In genomic region chr1:183443025-183443424, GRCh38 we compare ENCODE assay signal across 19 cellular contexts. TPM values are rescaled to one million over a fixed set of nuclear protein-coding genes. Genes with fewer than 3 reads are reported as not detected.
DNase-seq lines count a peak whose midpoint lies in the region; ATAC-seq and TF ChIP-seq lines count a peak whose summit lies in the region.
"Had no signal": no experiment of that assay in that cellular context is flagged by ENCODE, and none has a peak within 500 bp of the region (broad histone marks: within the 10 kb centered on the region; RNA-seq: fewer than 3 reads in every experiment).

No MANE protein-coding gene starts in this region.

- ATAC-seq in WTC11 = no peak
- ATAC-seq: activated naive CD8-positive, alpha-beta T cell treated with anti-CD3 and anti-CD28 coated beads, Interleukin-2, amount 50 U/mL, for 24 hours; natural killer cell treated with Interleukin-12 subunit alpha and Interleukin-12 subunit beta and Interleukin-15 and Interleukin-18, amount 100 ng/mL, for 72 hours had no signal

- POLR2A ChIA-PET in WTC11 (lab: Charles Lee) = no interaction called here

- H3K27ac Mint-ChIP-seq in WTC11 = no peak overlapping the region
- H3K27ac Mint-ChIP-seq: activated naive CD8-positive, alpha-beta T cell treated with anti-CD3 and anti-CD28 coated beads, Interleukin-2, amount 50 U/mL, for 24 hours; memory B cell; natural killer cell treated with Interleukin-12 subunit alpha and Interleukin-12 subunit beta and Interleukin-15 and Interleukin-18, amount 100 ng/mL, for 72 hours had no signal

- H3K4me1 Mint-ChIP-seq in WTC11 = peaks cover 8% of the 10 kb centered on the region; the same call in 1 of the 2 replicates
- H3K4me1 Mint-ChIP-seq: activated naive CD8-positive, alpha-beta T cell treated with anti-CD3 and anti-CD28 coated beads, Interleukin-2, amount 50 U/mL, for 24 hours; memory B cell had no signal

- no peaks in the 10 kb centered on the region for H3K27me3 Mint-ChIP-seq in WTC11 (ENCODE audit: low read depth)

- TF ChIP-seq CTCF in WTC11 (IDR thresholded peaks at IDR 0.05) = no peak

- no peak for TF ChIP-seq POLR2A in erythroblast (IDR thresholded peaks at IDR 0.05; ENCODE audit: low read length)

- H3K36me3 Mint-ChIP-seq in WTC11 = no peaks in the 10 kb centered on the region
- H3K36me3 Mint-ChIP-seq: memory B cell; natural killer cell treated with Interleukin-12 subunit alpha and Interleukin-12 subunit beta and Interleukin-15 and Interleukin-18, amount 100 ng/mL, for 72 hours had no signal

- CTCF ChIA-PET in WTC11 (lab: Charles Lee) = no interaction called here

- H3K4me3 Mint-ChIP-seq in WTC11 = no peak overlapping the region
- H3K4me3 Mint-ChIP-seq: activated naive CD8-positive, alpha-beta T cell treated with anti-CD3 and anti-CD28 coated beads, Interleukin-2, amount 50 U/mL, for 24 hours; memory B cell; natural killer cell treated with Interleukin-12 subunit alpha and Interleukin-12 subunit beta and Interleukin-15 and Interleukin-18, amount 100 ng/mL, for 72 hours had no signal

- DNase-seq in HCEC 1CT (peak; percentile 32), NCI-H2171 treated with DMSO at 0.1 percent for 48 hours (lab: John Stamatoyannopoulos, UW) (peak; percentile 84), cerebellum (ENCODE audit: low spot score) (peak; percentile 87), retina (peak; percentile 12), amygdala (lab: John Stamatoyannopoulos, UW) (no peak), WTC11 (ENCODE audit: low spot score) (no peak), erythroblast (lab: John Stamatoyannopoulos, UW) (no peak)
- DNase-seq: activated CD4-positive, alpha-beta T cell treated with anti-CD3 and anti-CD28 coated beads for 1 hour; activated naive CD8-positive, alpha-beta T cell treated with anti-CD3 and anti-CD28 coated beads, Interleukin-2, amount 50 U/mL, for 24 hours; AML-193; COR-L47; Kasumi-1; NCI-H1417 treated with DMSO at 0.1 percent for 48 hours; small intestine; stimulated activated CD4-positive, alpha-beta T cell treated with anti-CD3 and anti-CD28 coated beads, Interleukin-4, amount 100 ng/mL, for 24 hours; T1000 had no signal

- H3K9me3 Mint-ChIP-seq in WTC11 = peaks cover 7% of the 10 kb centered on the region; the same call in 1 of the 2 replicates
- H3K9me3 Mint-ChIP-seq: activated naive CD8-positive, alpha-beta T cell treated with anti-CD3 and anti-CD28 coated beads, Interleukin-2, amount 50 U/mL, for 24 hours; natural killer cell treated with Interleukin-12 subunit alpha and Interleukin-12 subunit beta and Interleukin-15 and Interleukin-18, amount 100 ng/mL, for 72 hours had no signal

TF ChIP-seq in WTC11, 78 proteins besides CTCF, POLR2A, EP300 and RAD21:
- no peak for TF ChIP-seq ZNF219 (CRISPR knock-in tag; IDR thresholded peaks at IDR 0.05; ENCODE audit: borderline replicate concordance)
- TF ChIP-seq ZNF232 (CRISPR knock-in tag; IDR thresholded peaks at IDR 0.05) = no peak
- TF ChIP-seq, protein P1, sequence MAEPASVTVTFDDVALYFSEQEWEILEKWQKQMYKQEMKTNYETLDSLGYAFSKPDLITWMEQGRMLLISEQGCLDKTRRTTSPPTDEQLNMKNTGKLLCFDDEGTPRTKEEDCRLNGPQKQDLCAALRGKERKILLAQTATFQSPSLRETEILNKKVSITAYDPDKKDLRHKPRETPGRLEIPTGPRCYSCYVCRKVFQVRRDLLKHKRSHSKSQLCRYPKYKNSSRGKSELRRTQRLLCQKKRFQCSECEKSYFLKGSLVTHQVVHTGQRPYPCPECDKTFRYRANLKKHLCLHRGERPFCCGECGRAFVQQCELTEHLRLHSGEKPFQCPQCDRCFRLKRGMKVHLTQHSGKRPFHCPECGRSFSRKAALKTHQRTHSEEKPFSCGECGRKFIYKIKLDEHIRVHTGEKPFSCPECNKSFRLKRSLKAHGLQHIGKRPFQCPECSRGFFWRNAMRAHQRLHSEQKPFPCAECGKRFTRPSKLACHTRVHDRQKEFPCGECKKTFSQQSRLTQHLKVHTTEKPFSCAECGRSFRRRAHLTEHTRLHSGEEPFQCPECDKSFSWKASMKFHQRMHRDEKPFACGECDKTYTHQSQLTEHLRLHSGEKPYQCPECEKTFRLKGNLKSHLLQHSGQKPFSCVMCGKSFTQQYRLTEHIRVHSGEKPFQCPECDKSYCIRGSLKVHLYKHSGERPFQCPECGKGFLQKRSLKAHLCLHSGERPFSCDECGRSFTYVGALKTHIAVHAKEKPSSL (CRISPR knock-in tag; conservative IDR thresholded peaks at IDR 0.05) = no peak
- TF ChIP-seq MYBL2 (CRISPR knock-in tag; IDR thresholded peaks at IDR 0.05) = no peak
- no peak for TF ChIP-seq FOXP1 (CRISPR knock-in tag; IDR thresholded peaks at IDR 0.05; ENCODE audit: borderline replicate concordance)
- TF ChIP-seq FOXJ3 (CRISPR knock-in tag; IDR thresholded peaks at IDR 0.05; ENCODE audit: borderline replicate concordance) = no peak
- TF ChIP-seq, protein P2, sequence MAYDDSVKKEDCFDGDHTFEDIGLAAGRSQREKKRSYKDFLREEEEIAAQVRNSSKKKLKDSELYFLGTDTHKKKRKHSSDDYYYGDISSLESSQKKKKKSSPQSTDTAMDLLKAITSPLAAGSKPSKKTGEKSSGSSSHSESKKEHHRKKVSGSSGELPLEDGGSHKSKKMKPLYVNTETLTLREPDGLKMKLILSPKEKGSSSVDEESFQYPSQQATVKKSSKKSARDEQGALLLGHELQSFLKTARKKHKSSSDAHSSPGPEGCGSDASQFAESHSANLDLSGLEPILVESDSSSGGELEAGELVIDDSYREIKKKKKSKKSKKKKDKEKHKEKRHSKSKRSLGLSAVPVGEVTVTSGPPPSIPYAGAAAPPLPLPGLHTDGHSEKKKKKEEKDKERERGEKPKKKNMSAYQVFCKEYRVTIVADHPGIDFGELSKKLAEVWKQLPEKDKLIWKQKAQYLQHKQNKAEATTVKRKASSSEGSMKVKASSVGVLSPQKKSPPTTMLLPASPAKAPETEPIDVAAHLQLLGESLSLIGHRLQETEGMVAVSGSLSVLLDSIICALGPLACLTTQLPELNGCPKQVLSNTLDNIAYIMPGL (CRISPR knock-in tag; IDR thresholded peaks at IDR 0.05) = no peak
- no peak for TF ChIP-seq ESRRA (CRISPR knock-in tag; IDR thresholded peaks at IDR 0.05; ENCODE audit: borderline replicate concordance)
- TF ChIP-seq ZNF317 (CRISPR knock-in tag; IDR thresholded peaks at IDR 0.05; ENCODE audit: borderline replicate concordance, low read depth) = no peak
- TF ChIP-seq, protein P3, sequence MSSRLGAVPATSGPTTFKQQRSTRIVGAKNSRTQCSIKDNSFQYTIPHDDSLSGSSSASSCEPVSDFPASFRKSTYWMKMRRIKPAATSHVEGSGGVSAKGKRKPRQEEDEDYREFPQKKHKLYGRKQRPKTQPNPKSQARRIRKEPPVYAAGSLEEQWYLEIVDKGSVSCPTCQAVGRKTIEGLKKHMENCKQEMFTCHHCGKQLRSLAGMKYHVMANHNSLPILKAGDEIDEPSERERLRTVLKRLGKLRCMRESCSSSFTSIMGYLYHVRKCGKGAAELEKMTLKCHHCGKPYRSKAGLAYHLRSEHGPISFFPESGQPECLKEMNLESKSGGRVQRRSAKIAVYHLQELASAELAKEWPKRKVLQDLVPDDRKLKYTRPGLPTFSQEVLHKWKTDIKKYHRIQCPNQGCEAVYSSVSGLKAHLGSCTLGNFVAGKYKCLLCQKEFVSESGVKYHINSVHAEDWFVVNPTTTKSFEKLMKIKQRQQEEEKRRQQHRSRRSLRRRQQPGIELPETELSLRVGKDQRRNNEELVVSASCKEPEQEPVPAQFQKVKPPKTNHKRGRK (CRISPR knock-in tag; IDR thresholded peaks at IDR 0.05; ENCODE audit: borderline replicate concordance) = no peak
- TF ChIP-seq ZBTB21 (CRISPR knock-in tag; IDR thresholded peaks at IDR 0.05; ENCODE audit: borderline replicate concordance) = no peak
- TF ChIP-seq OVOL2 (CRISPR knock-in tag; IDR thresholded peaks at IDR 0.05; ENCODE audit: borderline replicate concordance) = no peak
- TF ChIP-seq RORB (CRISPR knock-in tag; IDR thresholded peaks at IDR 0.05) = no peak
- no peak for TF ChIP-seq NFYB (CRISPR knock-in tag; conservative IDR thresholded peaks at IDR 0.05; ENCODE audit: low read depth)
- no peak for TF ChIP-seq TEAD4 (CRISPR knock-in tag; IDR thresholded peaks at IDR 0.05)
- no peak for TF ChIP-seq NFE2L1 (CRISPR knock-in tag; IDR thresholded peaks at IDR 0.05)
- no peak for TF ChIP-seq ATF3 (CRISPR knock-in tag; conservative IDR thresholded peaks at IDR 0.05)

RNA-seq across cellular contexts. Expression of gene NMNAT2, which starts 24.8 kb away (rescaled TPM):
- total RNA-seq in cerebellum (46.0 TPM), WTC11 (2021) (8.8 to 10.5 TPM (median 8.9 TPM) in 3 replicates)
- total RNA-seq: activated CD8-positive, alpha-beta memory T cell treated with anti-CD3 and anti-CD28 coated beads for 36 hours; natural killer cell treated with Interleukin-12 subunit alpha and Interleukin-12 subunit beta and Interleukin-15 and Interleukin-18, amount 100 ng/mL, for 72 hours had no signal

RNA-seq across cellular contexts. Expression of gene SMG7, which starts 29.3 kb away (rescaled TPM):
- total RNA-seq in cerebellum (47.0 TPM), WTC11 (2021) (52.3 to 58.2 TPM (median 57.8 TPM) in 3 replicates)

Comparison
In these comparisons a context has a peak if more than half of its experiments do, and no peak if none do; other contexts are left out.
1. DNase-seq: peak in HCEC 1CT (single experiment), NCI-H2171 treated with DMSO at 0.1 percent for 48 hours (single experiment), cerebellum (single experiment) and retina (single experiment); none in amygdala (0 of 56), WTC11 (single experiment) and erythroblast (0 of 2).